In genomic region chr5:36228505-36228904, GRCh38 we compare ENCODE assay signal across 21 cellular contexts.
"Had no signal": no experiment of that assay in that cellular context is flagged by ENCODE, and none has a peak within 500 bp of the region (broad histone marks: within the 10 kb centered on the region; RNA-seq: fewer than 3 reads in every experiment).

No MANE protein-coding gene starts in this region.

- H3K9me3 ChIP-seq: gastroesophageal sphincter, left ventricle myocardium inferior, lower lobe of right lung, testis, tibial nerve, upper lobe of right lung, vagina had no signal

- H3K27me3 Mint-ChIP-seq: memory B cell; naive B cell; stimulated activated memory B cell treated with anti-CD40 and anti-IgM and Interleukin-4, amounts not matched to agents 10 μg/mL and 1 μg/mL and 100 μg/mL, for 72 hours; stimulated activated naive CD8-positive, alpha-beta T cell treated with anti-CD3 and anti-CD28 coated beads, Interleukin-15, Interleukin-2, amounts not matched to agents 100 ng/mL and 50 ng/mL, for 24 hours had no signal

- H3K4me3 Mint-ChIP-seq: immature natural killer cell; memory B cell; nephron; stimulated activated memory B cell treated with anti-CD40 and anti-IgM and Interleukin-4, amounts not matched to agents 10 μg/mL and 1 μg/mL and 100 μg/mL, for 72 hours; stimulated activated naive CD8-positive, alpha-beta T cell treated with anti-CD3 and anti-CD28 coated beads, Interleukin-15, Interleukin-2, amounts not matched to agents 100 ng/mL and 50 ng/mL, for 24 hours had no signal

- H3K27ac Mint-ChIP-seq: immature natural killer cell; memory B cell; naive B cell; stimulated activated memory B cell treated with anti-CD40 and anti-IgM and Interleukin-4, amounts not matched to agents 10 μg/mL and 1 μg/mL and 100 μg/mL, for 72 hours; stimulated activated naive CD8-positive, alpha-beta T cell treated with anti-CD3 and anti-CD28 coated beads, Interleukin-15, Interleukin-2, amounts not matched to agents 100 ng/mL and 50 ng/mL, for 24 hours had no signal

- H3K27ac ChIP-seq: dorsolateral prefrontal cortex, left ventricle myocardium inferior, lower lobe of right lung, testis, tibial nerve, upper lobe of right lung, vagina had no signal

- H3K4me3 ChIP-seq: dorsolateral prefrontal cortex, gastroesophageal sphincter, left ventricle myocardium inferior, lower lobe of right lung, testis, tibial nerve, upper lobe of right lung, vagina had no signal

- H3K9me3 Mint-ChIP-seq: immature natural killer cell; memory B cell; naive B cell; nephron; stimulated activated memory B cell treated with anti-CD40 and anti-IgM and Interleukin-4, amounts not matched to agents 10 μg/mL and 1 μg/mL and 100 μg/mL, for 72 hours; stimulated activated naive CD8-positive, alpha-beta T cell treated with anti-CD3 and anti-CD28 coated beads, Interleukin-15, Interleukin-2, amounts not matched to agents 100 ng/mL and 50 ng/mL, for 24 hours had no signal

- H3K27me3 ChIP-seq: dorsolateral prefrontal cortex, gastroesophageal sphincter, testis, tibial nerve, upper lobe of right lung, vagina had no signal

- H3K4me1 Mint-ChIP-seq: immature natural killer cell had no signal

- H3K36me3 Mint-ChIP-seq: naive B cell had no signal

- DNase-seq: cortex of kidney; dorsolateral prefrontal cortex; effector CD8-positive, alpha-beta T cell; glutamatergic neuron; immature natural killer cell; left cardiac atrium; left ventricle myocardium inferior; lower lobe of right lung; midbrain; naive B cell; occipital lobe; stimulated activated CD4-positive, alpha-beta T cell treated with anti-CD3 and anti-CD28 coated beads, Interleukin-2, amount 100 ng/mL, for 48 hours; testis; upper lobe of right lung had no signal

- H3K4me1 ChIP-seq: testis, vagina had no signal
